Comparison of ENCODE assay signal across 12 cellular contexts in genomic region chr13:74250738-74251190, GRCh38.
A peak's percentile ranks its signal among the peaks of the same experiment; 100 is the strongest.
DNase-seq lines count a peak whose midpoint lies in the region; ATAC-seq and TF ChIP-seq lines count a peak whose summit lies in the region.
"Had no signal": no experiment of that assay in that cellular context is flagged by ENCODE, and none has a peak within 500 bp of the region (broad histone marks: within the 10 kb centered on the region; RNA-seq: fewer than 3 reads in every experiment).

No MANE protein-coding gene starts in this region.

- no peaks in the 10 kb centered on the region for H3K27me3 Mint-ChIP-seq in activated naive CD8-positive, alpha-beta T cell

- no peak overlapping the region for H3K4me3 ChIP-seq in fibroblast of villous mesenchyme (ENCODE audit: low read depth, low read length)

- peaks cover 10% of the 10 kb centered on the region for H3K36me3 Mint-ChIP-seq in activated naive CD8-positive, alpha-beta T cell
- H3K36me3 Mint-ChIP-seq: brain had no signal

- H3K4me3 Mint-ChIP-seq in activated naive CD8-positive, alpha-beta T cell, result no peak overlapping the region
- H3K4me3 Mint-ChIP-seq: brain, naive B cell had no signal

- peak overlapping the region; percentile 80 for H3K27ac Mint-ChIP-seq in activated naive CD8-positive, alpha-beta T cell
- H3K27ac Mint-ChIP-seq: brain, naive B cell had no signal

- no peak for TF ChIP-seq CTCF in AG09319 (IDR thresholded peaks at IDR 0.05; ENCODE audit: low read depth, low read length)
- TF ChIP-seq CTCF in fibroblast of villous mesenchyme (IDR thresholded peaks at IDR 0.05; ENCODE audit: insufficient read depth, low read depth, low read length), result no peak

- H3K4me1 Mint-ChIP-seq in activated naive CD8-positive, alpha-beta T cell (ENCODE audit: low read depth), result peaks cover 93% of the 10 kb centered on the region
- H3K4me1 Mint-ChIP-seq: naive B cell had no signal

- DNase-seq in AG09319 (ENCODE audit: extremely low read depth, low read depth), result peak; percentile 14
- peak; percentile 71 for DNase-seq in GM04503 (ENCODE audit: low read depth)
- DNase-seq in fibroblast of villous mesenchyme (ENCODE audit: low read depth), result peak; percentile 53
- no peak for DNase-seq in posterior cingulate gyrus
- no peak for DNase-seq in GM19238 (ENCODE audit: insufficient read length, low spot score)
- DNase-seq: naive B cell, NCI-H2227 treated with DMSO at 0.1 percent for 48 hours, right cardiac atrium had no signal

- ATAC-seq in GM18870 (IDR thresholded peaks at IDR 0.05; ENCODE audit: unreplicated experiment) (no peak), HG02973 (IDR thresholded peaks at IDR 0.05; ENCODE audit: unreplicated experiment) (no peak)
- ATAC-seq: right cardiac atrium had no signal

- no peaks in the 10 kb centered on the region for H3K9me3 Mint-ChIP-seq in activated naive CD8-positive, alpha-beta T cell (ENCODE audit: low read depth)

- intact Hi-C loops in posterior cingulate gyrus (cut with DNase I), result no loop called here

Comparison
In these comparisons a context has a peak if more than half of its experiments do, and no peak if none do; other contexts are left out.
1. DNase-seq: peak in AG09319 (single experiment), GM04503 (single experiment) and fibroblast of villous mesenchyme (single experiment); none in posterior cingulate gyrus (0 of 10) and GM19238 (single experiment).